7 cellular contexts compared by ENCODE assay signal in genomic region chr5:43065384-43066230, GRCh38. TPM values are rescaled to one million over a fixed set of nuclear protein-coding genes. Genes with fewer than 3 reads are reported as not detected.
DNase-seq lines count a peak whose midpoint lies in the region; ATAC-seq, FAIRE-seq and TF ChIP-seq lines count a peak whose summit lies in the region.

No MANE protein-coding gene starts in this region.

- H3K9me3 ChIP-seq in pancreas (no peaks in the 10 kb centered on the region), uterus (no peaks in the 10 kb centered on the region)

- no peaks in the 10 kb centered on the region for H3K27me3 ChIP-seq in pancreas
- H3K27me3 ChIP-seq in uterus: no peaks in the 10 kb centered on the region

- no peaks in the 10 kb centered on the region for H3K27me3 Mint-ChIP-seq in activated naive CD4-positive, alpha-beta T cell treated with anti-CD3 and anti-CD28 coated beads for 36 hours (ENCODE audit: low read depth)
- H3K27me3 Mint-ChIP-seq in glutamatergic neuron (ENCODE audit: unreplicated experiment): peaks cover 9% of the 10 kb centered on the region

- CTCF ChIA-PET in activated naive CD4-positive, alpha-beta T cell treated with anti-CD3 and anti-CD28 coated beads for 36 hours (lab: Charles Lee): interaction anchor here (0.6 to 3.3 kb wide), 23 partner anchors 14 to 323 kb away, joined by 3 to 23 read pairs (median 4); no protein-coding TSS in a partner anchor

- peak overlapping the region; percentile 98 for H3K4me3 Mint-ChIP-seq in activated naive CD4-positive, alpha-beta T cell treated with anti-CD3 and anti-CD28 coated beads for 36 hours
- peak overlapping the region; percentile 95 for H3K4me3 Mint-ChIP-seq in glutamatergic neuron (ENCODE audit: unreplicated experiment)

- H3K4me1 Mint-ChIP-seq in activated naive CD4-positive, alpha-beta T cell treated with anti-CD3 and anti-CD28 coated beads for 36 hours (ENCODE audit: low read depth): peaks cover 34% of the 10 kb centered on the region
- H3K4me1 Mint-ChIP-seq in glutamatergic neuron (ENCODE audit: low read depth, unreplicated experiment): peaks cover 16% of the 10 kb centered on the region

- no peak for TF ChIP-seq POLR2A in uterus (IDR thresholded peaks at IDR 0.05)

- intact Hi-C loops in activated naive CD4-positive, alpha-beta T cell treated with anti-CD3 and anti-CD28 coated beads for 36 hours (cut with micrococcal nuclease): loop anchor here (1.0 to 10.0 kb wide), 11 partner anchors 25 to 709 kb away; partner anchors contain the start of genes ANXA2R and C5orf34
- intact Hi-C loops in pancreas (cut with DNase I): no loop called here
- intact Hi-C loops in uterus (cut with DNase I; ENCODE audit: low total_unique reads): no loop called here

- DNase-seq in RKO (ENCODE audit: low spot score) (peak; percentile 65), glutamatergic neuron (peak; percentile 53), pancreas (peak in 5 of 6 donors; percentile 41 to 73 (median 52)), uterus (peak in 1 of 2 donors; percentile 55)
- DNase-seq in activated naive CD4-positive, alpha-beta T cell treated with anti-CD3 and anti-CD28 coated beads for 36 hours: peak; percentile 69

- peaks cover 11% of the 10 kb centered on the region for H3K9me3 Mint-ChIP-seq in activated naive CD4-positive, alpha-beta T cell treated with anti-CD3 and anti-CD28 coated beads for 36 hours
- peaks cover 13% of the 10 kb centered on the region for H3K9me3 Mint-ChIP-seq in glutamatergic neuron (ENCODE audit: unreplicated experiment)

- H3K27ac ChIP-seq in pancreas (peak overlapping the region; percentile 92 to 100 (median 99)), uterus (peak overlapping the region; percentile 97 to 99)

- peaks cover 8 to 16% (median 8%) of the 10 kb centered on the region in 3 donors for H3K4me1 ChIP-seq in pancreas
- no peaks in the 10 kb centered on the region for H3K4me1 ChIP-seq in uterus

- no peaks in the 10 kb centered on the region for H3K36me3 ChIP-seq in pancreas
- no peaks in the 10 kb centered on the region for H3K36me3 ChIP-seq in uterus

- no peak for FAIRE-seq in pancreas (lab: Jason Lieb, UNC)

- peak overlapping the region; percentile 98 for H3K27ac Mint-ChIP-seq in activated naive CD4-positive, alpha-beta T cell treated with anti-CD3 and anti-CD28 coated beads for 36 hours
- H3K27ac Mint-ChIP-seq in glutamatergic neuron (ENCODE audit: unreplicated experiment): peak overlapping the region; percentile 93

- WGBS in pancreas, 2 donors: 1% methylated on average over 36 of the region's 36 CpGs

- TF ChIP-seq CTCF in glutamatergic neuron (IDR thresholded peaks at IDR 0.05; ENCODE audit: partially characterized antibody, unreplicated experiment) (no peak), pancreas (IDR thresholded peaks at IDR 0.05) (no peak), uterus (IDR thresholded peaks at IDR 0.05) (no peak)

- ATAC-seq in GM18868 (IDR thresholded peaks at IDR 0.05; ENCODE audit: unreplicated experiment): peak; percentile 2
- peak; percentile 10 for ATAC-seq in HG03159 (IDR thresholded peaks at IDR 0.05; ENCODE audit: unreplicated experiment)
- peak; percentile 20 to 46 (median 40) for ATAC-seq in pancreas

- H3K36me3 Mint-ChIP-seq in activated naive CD4-positive, alpha-beta T cell treated with anti-CD3 and anti-CD28 coated beads for 36 hours (ENCODE audit: low read depth): peaks cover 12% of the 10 kb centered on the region
- peaks cover 2% of the 10 kb centered on the region for H3K36me3 Mint-ChIP-seq in glutamatergic neuron (ENCODE audit: unreplicated experiment)

- H3K4me3 ChIP-seq in pancreas (peak overlapping the region; percentile 49 to 71 (median 62)), uterus (peak overlapping the region; percentile 78)

RNA-seq across cellular contexts. Expression of gene ANXA2R, which starts 25.5 kb away (rescaled TPM):
- total RNA-seq in activated naive CD4-positive, alpha-beta T cell treated with anti-CD3 and anti-CD28 coated beads for 36 hours: 1 to 10 TPM; 6.0 to 6.5 TPM
- total RNA-seq in glutamatergic neuron (ENCODE audit: unreplicated experiment) (1.6 TPM), pancreas (under 1 TPM; 0.32 to 0.90 (median 0.47) TPM), uterus (10 to 100 TPM in 2 of 4 donors, 1 to 10 TPM in 2; 2.4 to 62.8 (median 8.5) TPM)
- polyA plus RNA-seq in pancreas: 1 to 10 TPM in 1 of 2 donors, under 1 TPM in 1; 0.87 to 1.9 TPM

RNA-seq across cellular contexts. Expression of gene ZNF131, which starts 55.1 kb away (rescaled TPM):
- total RNA-seq in activated naive CD4-positive, alpha-beta T cell treated with anti-CD3 and anti-CD28 coated beads for 36 hours: 10 to 100 TPM; 25.0 to 29.6 TPM
- total RNA-seq in glutamatergic neuron (ENCODE audit: unreplicated experiment): 42.9 TPM
- total RNA-seq in pancreas: 10 to 100 TPM in 5 of 6 donors, 1 to 10 TPM in 1; 9.7 to 16.0 (median 12.3) TPM
- 10 to 100 TPM; 17.9 to 20.5 TPM for polyA plus RNA-seq in pancreas
- total RNA-seq in uterus: 10 to 100 TPM; 28.2 to 75.4 (median 45.7) TPM
